Comparison of ENCODE assay signal across 11 cellular contexts in genomic region chr17:58047751-58048150, GRCh38.
"Had no signal": no experiment of that assay in that cellular context is flagged by ENCODE, and none has a peak within 500 bp of the region (broad histone marks: within the 10 kb centered on the region; RNA-seq: fewer than 3 reads in every experiment).

No MANE protein-coding gene starts in this region.

- DNase-seq: activated CD4-positive, alpha-beta T cell treated with anti-CD3 and anti-CD28 coated beads, Interleukin-2, amount 50 U/mL, for 48 hours; activated gamma-delta T cell treated with Interleukin-2 at 50 U/mL for 16 hours; cerebellar nuclear complex; effector CD4-positive, alpha-beta T cell; foreskin melanocyte; lower lobe of right lung; natural killer cell; stimulated activated CD4-positive, alpha-beta T cell treated with anti-CD3 and anti-CD28 coated beads, Interleukin-4, amount 100 ng/mL, for 24 hours; T-helper 2 cell; thyroid gland had no signal

- H3K4me3 ChIP-seq: lower lobe of right lung, smooth muscle cell, thyroid gland had no signal
